8 cellular contexts compared by ENCODE assay signal in genomic region chr10:87863102-87863943, GRCh38. TPM values are rescaled to one million over a fixed set of nuclear protein-coding genes. Genes with fewer than 3 reads are reported as not detected.
DNase-seq lines count a peak whose midpoint lies in the region; ATAC-seq and TF ChIP-seq lines count a peak whose summit lies in the region.

Gene KLLN, minus strand, starts transcription at chr10:87863533. Its CDS starts 1,046 bp downstream, at chr10:87862487.
Gene PTEN, plus strand, starts transcription at chr10:87863625. Its CDS starts 845 bp downstream, at chr10:87864470.

- peaks cover 3% of the 10 kb centered on the region; the same call in 1 of the 2 replicates for H3K27me3 Mint-ChIP-seq in HFFc6 (ENCODE audit: insufficient read depth)

- H3K4me3 ChIP-seq in heart left ventricle = peak within 1 kb of the TSS; percentile 63 to 95 (median 80)
- H3K4me3 ChIP-seq in tibial nerve = peak within 1 kb of the TSS; percentile 62 to 92 (median 88)

- no peaks in the 10 kb centered on the region for H3K27me3 ChIP-seq in heart left ventricle
- no peaks in the 10 kb centered on the region for H3K27me3 ChIP-seq in tibial nerve

- H3K9me3 ChIP-seq in heart left ventricle (no peaks in the 10 kb centered on the region), tibial nerve (no peaks in the 10 kb centered on the region)

- DNase-seq in GM04504 (ENCODE audit: low read depth) (peak; percentile 79), HFFc6 (peak; percentile 91), NCI-H1105 treated with DMSO at 0.1 percent for 48 hours (lab: John Stamatoyannopoulos, UW) (peak; percentile 91), T follicular helper cell (ENCODE audit: low read depth) (peak; percentile 74), heart left ventricle (peak; percentile 91 to 95 (median 93)), pons (ENCODE audit: low spot score) (peak; percentile 85), tibial nerve (ENCODE audit: low spot score in 2 of 2) (peak; percentile 82)

- TF ChIP-seq POLR2A in heart left ventricle (IDR thresholded peaks at IDR 0.05) = peak in 1 of 2 donors; percentile 82
- peak; percentile 85 to 87 for TF ChIP-seq POLR2A in tibial nerve (IDR thresholded peaks at IDR 0.05)

- TF ChIP-seq CTCF in HFFc6 (IDR thresholded peaks at IDR 0.05) = no peak
- peak in 1 of 12 donors; percentile 7 for TF ChIP-seq CTCF in heart left ventricle (IDR thresholded peaks at IDR 0.05)
- peak in 2 of 5 experiments; percentile 24 to 35 for TF ChIP-seq CTCF in tibial nerve (IDR thresholded peaks at IDR 0.05)

- H3K4me3 Mint-ChIP-seq in HFFc6 = peak within 1 kb of the TSS; percentile 98

- H3K36me3 Mint-ChIP-seq in HFFc6 (ENCODE audit: low read depth) = peaks cover 31% of the 10 kb centered on the region

- no peaks in the 10 kb centered on the region for H3K9me3 Mint-ChIP-seq in HFFc6

- H3K27ac Mint-ChIP-seq in HFFc6 = peak within 1 kb of the TSS; percentile 98

- peak in 1 of 2 donors; percentile 96 for TF ChIP-seq EP300 in tibial nerve (IDR thresholded peaks at IDR 0.05)

- WGBS in adipose tissue, 3 donors = 0 to 1% (median 1%) methylated on average over 64 to 88 of the region's 88 CpGs
- WGBS in heart left ventricle, 4 donors = 0 to 1% (median 0%) methylated on average over 10 to 88 of the region's 88 CpGs
- WGBS in tibial nerve, 2 donors = 0% methylated on average over 44 to 46 of the region's 88 CpGs

- peak within 1 kb of the TSS; percentile 96 for H3K27ac ChIP-seq in adipose tissue (ENCODE audit: low read depth, low read length)
- peak within 1 kb of the TSS; percentile 95 to 99 (median 97) for H3K27ac ChIP-seq in heart left ventricle
- peak within 1 kb of the TSS; percentile 88 to 98 (median 96) for H3K27ac ChIP-seq in tibial nerve

- H3K4me1 Mint-ChIP-seq in HFFc6 (ENCODE audit: low read depth) = peaks cover 27% of the 10 kb centered on the region

- intact Hi-C loops in heart left ventricle (cut with DNase I) = loop anchor here (2.0 to 10.0 kb wide), 21 partner anchors 61 to 689 kb away; no protein-coding TSS in a partner anchor

- H3K4me1 ChIP-seq in heart left ventricle (peaks cover 0 to 36% (median 15%) of the 10 kb centered on the region in 12 donors), tibial nerve (peaks cover 0 to 15% (median 2%) of the 10 kb centered on the region in 4 donors)

- no peaks in the 10 kb centered on the region for H3K36me3 ChIP-seq in heart left ventricle
- no peaks in the 10 kb centered on the region for H3K36me3 ChIP-seq in tibial nerve

- ATAC-seq in heart left ventricle = peak; percentile 57 to 81 (median 72)

RNA-seq across cellular contexts. Expression of gene KLLN, which starts in this region (rescaled TPM):
- under 1 TPM; 0.65 to 0.77 (median 0.73) TPM for total RNA-seq in HFFc6 (2021; fragmentation: NEBNext Ultra II Directional; extraction: Animal tissue kit (Norgen Biotek cat#: 25700))
- polyA plus RNA-seq in adipose tissue (under 1 TPM; 0.20 to 0.90 (median 0.43) TPM), heart left ventricle (under 1 TPM; 0.19 to 0.26 TPM)
- total RNA-seq in heart left ventricle (under 1 TPM; 0.13 to 0.57 (median 0.43) TPM), tibial nerve (1 to 10 TPM in 2 of 4 donors, under 1 TPM in 2; 0.78 to 2.2 (median 1.3) TPM)

RNA-seq across cellular contexts. Expression of gene PTEN, which starts in this region (rescaled TPM):
- total RNA-seq in HFFc6 (2021; fragmentation: NEBNext Ultra II Directional; extraction: Animal tissue kit (Norgen Biotek cat#: 25700)) = 10 to 100 TPM; 49.3 to 72.7 (median 63.5) TPM
- polyA plus RNA-seq in adipose tissue (100 to 1,000 TPM in 1 of 3 donors, 10 to 100 TPM in 2; 18.1 to 106 (median 46.5) TPM), heart left ventricle (10 to 100 TPM; 20.1 to 33.1 TPM)
- total RNA-seq in heart left ventricle (10 to 100 TPM; 47.5 to 77.7 (median 60.3) TPM), tibial nerve (100 to 1,000 TPM; 143 to 224 (median 171) TPM)

Comparison
In these comparisons a context has a peak if more than half of its experiments do, and no peak if none do; other contexts are left out.
1. Peak in every context shown above with its lines: DNase-seq, ATAC-seq, H3K4me3 ChIP-seq and H3K27ac ChIP-seq.